In genomic region chr7:102843850-102844249, GRCh38 we compare ENCODE assay signal across 15 cellular contexts.
DNase-seq lines count a peak whose midpoint lies in the region; ATAC-seq, FAIRE-seq and TF ChIP-seq lines count a peak whose summit lies in the region.
"Had no signal": no experiment of that assay in that cellular context is flagged by ENCODE, and none has a peak within 500 bp of the region (broad histone marks: within the 10 kb centered on the region; RNA-seq: fewer than 3 reads in every experiment).

No MANE protein-coding gene starts in this region.

- DNase-seq in GM10248 (ENCODE audit: extremely low spot score) (peak; percentile 17), posterior cingulate gyrus (no peak), foreskin keratinocyte (no peak), small intestine (no peak)
- DNase-seq in Jurkat, Clone E6-1 (ENCODE audit: low read depth, low spot score): peak; percentile 41
- no peak for DNase-seq in activated naive CD4-positive, alpha-beta T cell treated with anti-CD3 and anti-CD28 coated beads for 36 hours
- DNase-seq: activated CD4-positive, alpha-beta T cell treated with anti-CD3 and anti-CD28 coated beads for 1 hour; activated naive CD8-positive, alpha-beta T cell treated with anti-CD3 and anti-CD28 coated beads, Interleukin-2, amount 50 U/mL, for 24 hours; BE2C; NCI-H146; right cardiac atrium had no signal

- H3K9me3 Mint-ChIP-seq in activated naive CD4-positive, alpha-beta T cell treated with anti-CD3 and anti-CD28 coated beads for 36 hours: no peaks in the 10 kb centered on the region
- H3K9me3 Mint-ChIP-seq: activated naive CD8-positive, alpha-beta T cell treated with anti-CD3 and anti-CD28 coated beads, Interleukin-2, amount 50 U/mL, for 24 hours had no signal

- intact Hi-C loops in posterior cingulate gyrus (cut with DNase I): no loop called here
- intact Hi-C loops in activated naive CD4-positive, alpha-beta T cell treated with anti-CD3 and anti-CD28 coated beads for 36 hours (cut with micrococcal nuclease): no loop called here

- ATAC-seq in GM19023 (IDR thresholded peaks at IDR 0.05; ENCODE audit: unreplicated experiment) (peak; percentile 87), HG02852 (IDR thresholded peaks at IDR 0.05; ENCODE audit: unreplicated experiment) (peak; percentile 83), foreskin keratinocyte (no peak)
- ATAC-seq: activated naive CD8-positive, alpha-beta T cell treated with anti-CD3 and anti-CD28 coated beads, Interleukin-2, amount 50 U/mL, for 24 hours; right cardiac atrium had no signal

- H3K27me3 Mint-ChIP-seq in activated naive CD4-positive, alpha-beta T cell treated with anti-CD3 and anti-CD28 coated beads for 36 hours (ENCODE audit: low read depth): no peaks in the 10 kb centered on the region
- H3K27me3 Mint-ChIP-seq: activated naive CD8-positive, alpha-beta T cell treated with anti-CD3 and anti-CD28 coated beads, Interleukin-2, amount 50 U/mL, for 24 hours had no signal

- FAIRE-seq in small intestine (lab: Jason Lieb, UNC): no peak

- TF ChIP-seq CTCF in GM10248 (IDR thresholded peaks at IDR 0.05; ENCODE audit: control extremely low read depth, extremely low read depth, low read depth, missing control alignments) (no peak), foreskin keratinocyte (conservative IDR thresholded peaks at IDR 0.05) (no peak)

- no peak overlapping the region for H3K27ac Mint-ChIP-seq in activated naive CD4-positive, alpha-beta T cell treated with anti-CD3 and anti-CD28 coated beads for 36 hours
- H3K27ac Mint-ChIP-seq: activated naive CD8-positive, alpha-beta T cell treated with anti-CD3 and anti-CD28 coated beads, Interleukin-2, amount 50 U/mL, for 24 hours; mesothelial cell of epicardium had no signal

- H3K36me3 ChIP-seq in small intestine (ENCODE audit: control insufficient read depth in 2 of 2, insufficient read depth in 2 of 2, low read length in 2 of 2): no peaks in the 10 kb centered on the region
- H3K36me3 ChIP-seq: BE2C had no signal

- no peaks in the 10 kb centered on the region for H3K36me3 Mint-ChIP-seq in activated naive CD4-positive, alpha-beta T cell treated with anti-CD3 and anti-CD28 coated beads for 36 hours (ENCODE audit: low read depth)

- H3K27ac ChIP-seq in foreskin keratinocyte (no peak overlapping the region), small intestine (ENCODE audit: low read depth in 1 of 2, low read length in 1 of 2) (no peak overlapping the region)
- H3K27ac ChIP-seq: hepatocyte had no signal

- H3K4me1 Mint-ChIP-seq in activated naive CD4-positive, alpha-beta T cell treated with anti-CD3 and anti-CD28 coated beads for 36 hours (ENCODE audit: low read depth): no peaks in the 10 kb centered on the region

- CTCF ChIA-PET in GM10248 (lab: Yijun Ruan, JAX): interaction anchor here (0.8 to 1.5 kb wide), 4 partner anchors 9 to 22 kb away, joined by 3 to 5 read pairs (median 3); no protein-coding TSS in a partner anchor
- CTCF ChIA-PET in activated naive CD4-positive, alpha-beta T cell treated with anti-CD3 and anti-CD28 coated beads for 36 hours (lab: Charles Lee): no interaction called here

- no peaks in the 10 kb centered on the region for H3K4me1 ChIP-seq in foreskin keratinocyte
- H3K4me1 ChIP-seq in small intestine (ENCODE audit: control insufficient read depth in 2 of 2, insufficient read depth in 1 of 2, low read depth in 1 of 2, low read length in 1 of 2): no peaks in the 10 kb centered on the region
- H3K4me1 ChIP-seq: BE2C had no signal

- H3K27me3 ChIP-seq in foreskin keratinocyte (no peaks in the 10 kb centered on the region), small intestine (ENCODE audit: control insufficient read depth in 2 of 2, insufficient read depth in 2 of 2, low read length in 2 of 2) (no peaks in the 10 kb centered on the region)
- H3K27me3 ChIP-seq: BE2C, hepatocyte had no signal

- WGBS in small intestine, 3 donors: 76 to 92% (median 82%) methylated on average over 3 of the region's 3 CpGs

- POLR2A ChIA-PET in GM10248 (lab: Yijun Ruan, JAX): no interaction called here

- H3K9me3 ChIP-seq in small intestine (ENCODE audit: control insufficient read depth, low read depth): no peaks in the 10 kb centered on the region
- H3K9me3 ChIP-seq: BE2C had no signal

- H3K4me3 Mint-ChIP-seq in activated naive CD4-positive, alpha-beta T cell treated with anti-CD3 and anti-CD28 coated beads for 36 hours: no peak overlapping the region
- H3K4me3 Mint-ChIP-seq: activated naive CD8-positive, alpha-beta T cell treated with anti-CD3 and anti-CD28 coated beads, Interleukin-2, amount 50 U/mL, for 24 hours; mesothelial cell of epicardium had no signal

- no peak overlapping the region for H3K4me3 ChIP-seq in Jurkat, Clone E6-1 (ENCODE audit: low read length)
- no peak overlapping the region for H3K4me3 ChIP-seq in small intestine (ENCODE audit: low read depth in 1 of 2, low read length in 2 of 2)
- H3K4me3 ChIP-seq: hepatocyte had no signal

Comparison
In these comparisons a context has a peak if more than half of its experiments do, and no peak if none do; other contexts are left out.
1. DNase-seq: peak in GM10248 (single experiment) and Jurkat, Clone E6-1 (single experiment); none in posterior cingulate gyrus (0 of 10), foreskin keratinocyte (0 of 2), activated naive CD4-positive, alpha-beta T cell treated with anti-CD3 and anti-CD28 coated beads for 36 hours (single experiment) and small intestine (single experiment).